ENCODE assay signal across 22 cellular contexts in genomic region chr17:8069587-8069860, GRCh38. TPM values are rescaled to one million over a fixed set of nuclear protein-coding genes. Genes with fewer than 3 reads are reported as not detected.
DNase-seq lines count a peak whose midpoint lies in the region; ATAC-seq, FAIRE-seq and TF ChIP-seq lines count a peak whose summit lies in the region.
"Had no signal": no experiment of that assay in that cellular context is flagged by ENCODE, and none has a peak within 500 bp of the region (broad histone marks: within the 10 kb centered on the region; RNA-seq: fewer than 3 reads in every experiment).

No MANE protein-coding gene starts in this region.

- H3K9me3 Mint-ChIP-seq in CD14-positive monocyte, result peaks cover 0 to 15% (median 7%) of the 10 kb centered on the region in 7 donors

- H3K27me3 Mint-ChIP-seq in CD14-positive monocyte (ENCODE audit: low read depth in 3 of 3) (peaks cover 30 to 40% (median 38%) of the 10 kb centered on the region in 3 donors), T-helper 17 cell (peaks cover 32% of the 10 kb centered on the region)

- 28% methylated on average over 3 of the region's 3 CpGs for WGBS in HepG2 (ENCODE audit: low lambda C conversion rate)
- WGBS in spleen, 5 donors, result 84 to 92% (median 89%) methylated on average over 3 of the region's 3 CpGs
- WGBS in tibial nerve, 2 donors, result 83 to 84% methylated on average over 3 of the region's 3 CpGs

- H2AFZ ChIP-seq in HepG2 (ENCODE audit: low read length), result no peak overlapping the region
- H2AFZ ChIP-seq: GM23248 had no signal

- FAIRE-seq in HepG2 (lab: Jason Lieb, UNC), result no peak
- FAIRE-seq: G401.6 had no signal

- ATAC-seq in T-helper 17 cell, result no peak
- no peak for ATAC-seq in HepG2
- ATAC-seq in foreskin keratinocyte, result no peak

- POLR2A ChIA-PET in HepG2 (lab: Yijun Ruan, JAX), result interaction anchor here (0.8 to 2.2 kb wide), 2 partner anchors 10 to 13 kb away, joined by 3 to 7 read pairs; no protein-coding TSS in a partner anchor

- CTCF ChIA-PET in HepG2 (lab: Yijun Ruan, JAX; ENCODE audit: low intra/inter-chr PET ratio, low total read pairs), result no interaction called here

- peaks cover 6 to 15% of the 10 kb centered on the region in 2 donors for H3K36me3 Mint-ChIP-seq in CD14-positive monocyte
- H3K36me3 Mint-ChIP-seq in T-helper 17 cell (ENCODE audit: low read depth), result peaks cover 6% of the 10 kb centered on the region
- H3K36me3 Mint-ChIP-seq: CD4-positive, CD25-positive, alpha-beta regulatory T cell had no signal

- in situ Hi-C loops in HepG2 (cut with HindIII; ENCODE audit: extremely low pct_ligation_motif_present, low pct_unique_long_range_greater_than_20kb), result no loop called here

- H3K79me2 ChIP-seq in HepG2 (ENCODE audit: insufficient read depth, low read length), result no peaks in the 10 kb centered on the region

- no peak for TF ChIP-seq EP300 in HepG2 (IDR thresholded peaks at IDR 0.05; ENCODE audit: low read depth in 2 of 2, low read length in 2 of 2)
- no peak for TF ChIP-seq EP300 in HepG2 (CRISPR knock-in tag; IDR thresholded peaks at IDR 0.05; ENCODE audit: borderline replicate concordance)
- no peak for TF ChIP-seq EP300 in tibial nerve (IDR thresholded peaks at IDR 0.05)

- intact Hi-C loops in CD14-positive monocyte (cut with micrococcal nuclease), result loop anchor here in 1 of 2 donors (5.0 kb wide), 1 partner anchor 33 kb away; no protein-coding TSS in a partner anchor
- intact Hi-C loops in HepG2 (cut with micrococcal nuclease; ENCODE audit: unreplicated experiment), result no loop called here
- intact Hi-C loops in spleen (cut with DNase I; ENCODE audit: low total_unique reads), result no loop called here

- BruUV-seq in HepG2 (replicated peaks; lab: Mats Ljungman, UMichigan), result no TSS peak

- H3K36me3 ChIP-seq in HepG2 (replicated peaks in 1 of 2; ENCODE audit: control insufficient read depth in 1 of 2, insufficient read depth in 2 of 2, low read length in 2 of 2) (no peaks in the 10 kb centered on the region), spleen (no peaks in the 10 kb centered on the region), tibial nerve (no peaks in the 10 kb centered on the region)
- H3K36me3 ChIP-seq: SJSA1 had no signal

- TF ChIP-seq CTCF in CD14-positive monocyte (IDR thresholded peaks at IDR 0.05), result no peak
- TF ChIP-seq CTCF in HepG2 (CRISPR knock-in tag; IDR thresholded peaks at IDR 0.05), result no peak
- no peak for TF ChIP-seq CTCF in spleen (IDR thresholded peaks at IDR 0.05 in 8 of 11, conservative IDR thresholded peaks at IDR 0.05 in 3 of 11)
- TF ChIP-seq CTCF in foreskin keratinocyte (conservative IDR thresholded peaks at IDR 0.05), result no peak
- no peak for TF ChIP-seq CTCF in tibial nerve (IDR thresholded peaks at IDR 0.05)

- peaks cover 25 to 67% of the 10 kb centered on the region in 2 experiments for H3K27me3 ChIP-seq in HepG2 (ENCODE audit: control insufficient read depth in 1 of 2, insufficient read depth in 2 of 2, low read length in 2 of 2)
- peaks cover 0 to 72% (median 41%) of the 10 kb centered on the region in 7 donors for H3K27me3 ChIP-seq in spleen (replicated peaks in 1 of 7)
- H3K27me3 ChIP-seq in foreskin keratinocyte, result peaks cover 71% of the 10 kb centered on the region
- H3K27me3 ChIP-seq in tibial nerve, result peaks cover 0 to 47% of the 10 kb centered on the region in 2 donors

- H3K4me2 ChIP-seq in HepG2 (ENCODE audit: low read depth, low read length), result no peak overlapping the region

- H3K4me1 ChIP-seq in HepG2 (ENCODE audit: insufficient read depth, low read length) (no peaks in the 10 kb centered on the region; the same call in 1 of the 2 replicates), spleen (peaks cover 7 to 41% (median 25%) of the 10 kb centered on the region in 6 donors), foreskin keratinocyte (no peaks in the 10 kb centered on the region), tibial nerve (peaks cover 0 to 27% (median 13%) of the 10 kb centered on the region in 4 donors)

- H3K4me1 Mint-ChIP-seq in CD14-positive monocyte (peaks cover 85% of the 10 kb centered on the region), T-helper 17 cell (peaks cover 21% of the 10 kb centered on the region)

- H3K27ac ChIP-seq in HepG2 (ENCODE audit: extremely low read length, insufficient read depth, low read length), result no peak overlapping the region
- peak overlapping the region in 3 of 8 donors; percentile 48 to 57 (median 56) for H3K27ac ChIP-seq in spleen
- no peak overlapping the region for H3K27ac ChIP-seq in foreskin keratinocyte
- H3K27ac ChIP-seq in tibial nerve, result peak overlapping the region in 1 of 4 donors; percentile 7
- H3K27ac ChIP-seq: GM23248, RWPE1, SJSA1 had no signal

- H3K4me3 Mint-ChIP-seq in CD14-positive monocyte (peak overlapping the region in 1 of 2 donors; percentile 72), T-helper 17 cell (no peak overlapping the region)
- H3K4me3 Mint-ChIP-seq: CD4-positive, CD25-positive, alpha-beta regulatory T cell had no signal

- H3K27ac Mint-ChIP-seq in CD14-positive monocyte, result peak overlapping the region; percentile 95 to 99 (median 96)
- H3K27ac Mint-ChIP-seq in T-helper 17 cell, result peak overlapping the region; percentile 60
- H3K27ac Mint-ChIP-seq: CD4-positive, CD25-positive, alpha-beta regulatory T cell had no signal

- H3K4me3 ChIP-seq in HepG2 (replicated peaks in 1 of 3; ENCODE audit: insufficient read depth in 1 of 3, low read depth in 2 of 3, low read length in 3 of 3) (no peak overlapping the region), spleen (no peak overlapping the region), tibial nerve (no peak overlapping the region)
- H3K4me3 ChIP-seq: GM23248, SJSA1 had no signal

- H3K9me3 ChIP-seq in T-helper 17 cell (ENCODE audit: control insufficient read depth, low read length, poor library complexity, severe bottlenecking) (no peaks in the 10 kb centered on the region), HepG2 (ENCODE audit: low read length) (no peaks in the 10 kb centered on the region), spleen (no peaks in the 10 kb centered on the region), tibial nerve (no peaks in the 10 kb centered on the region)
- H3K9me3 ChIP-seq: SJSA1 had no signal

- TF ChIP-seq RAD21 in HepG2 (CRISPR knock-in tag; IDR thresholded peaks at IDR 0.05), result no peak

- TF ChIP-seq POLR2A in HepG2 (IDR thresholded peaks at IDR 0.05; ENCODE audit: insufficient read depth in 1 of 2, low read depth in 2 of 2, low read length in 2 of 2) (0 out of 4 replicates have a peak, but pooled peaks of 1 of the 2 experiments have one; percentile 17), spleen (IDR thresholded peaks at IDR 0.05) (no peak), tibial nerve (IDR thresholded peaks at IDR 0.05) (no peak)

- H3K9ac ChIP-seq in HepG2 (ENCODE audit: insufficient read depth, low read depth, low read length), result no peak overlapping the region
- H3K9ac ChIP-seq: GM23248 had no signal

- DNase-seq in CD14-positive monocyte (ENCODE audit: low spot score) (no peak), T-helper 17 cell (no peak), HepG2 (ENCODE audit: low spot score) (no peak), spleen (peak; percentile 45), cerebellar cortex (ENCODE audit: low spot score) (no peak), foreskin keratinocyte (no peak), tibial nerve (ENCODE audit: low spot score in 2 of 2) (no peak)
- DNase-seq: ACHN; CD4-positive, CD25-positive, alpha-beta regulatory T cell; DND-41; GM23248; HCEC 1CT; Karpas-422; MM.1S; NCI-H1105; NCI-H187; NCI-H226; NCI-H526 had no signal

- H4K20me1 ChIP-seq in HepG2 (ENCODE audit: insufficient read depth, low read length), result peaks cover 24% of the 10 kb centered on the region

RNA-seq across cellular contexts. Expression of gene ALOX12B, which starts 18.0 kb away (rescaled TPM):
- polyA plus RNA-seq in CD14-positive monocyte (not detected), HepG2 (2011; rRNA removed) (0.13 TPM in 1 of 2 replicates, not detected in the other), spleen (under 1 TPM; 0.80 to 0.89 (median 0.83) TPM), foreskin keratinocyte (0.30 and 0.43 TPM in 2 replicates)
- total RNA-seq in T-helper 17 cell (not detected), HepG2 (2016; rRNA removed; fragmentation: Illumina TruSeq; extraction: Trizol) (not detected in 2 replicates), spleen (1 to 10 TPM in 2 of 7 donors, under 1 TPM in 1, not detected in 4; 0.47 to 1.3 (median 1.0) TPM), foreskin keratinocyte (0.25 and 0.31 TPM in 2 replicates), tibial nerve (not detected)
- not detected in 2 replicates for total RNA-seq in HepG2 (2016; cell fraction: cytosol; rRNA removed; fragmentation: Illumina TruSeq; extraction: Trizol; ENCODE audit: low read depth)
- not detected in 2 replicates for total RNA-seq in HepG2 (2016; cell fraction: insoluble cytoplasmic fraction; rRNA removed; fragmentation: Illumina TruSeq; extraction: Trizol)
- 0.31 TPM in 1 of 2 replicates, not detected in the other for total RNA-seq in HepG2 (2016; cell fraction: membrane; rRNA removed; fragmentation: Illumina TruSeq; extraction: Trizol)
- total RNA-seq in HepG2 (2016; cell fraction: nucleus; rRNA removed; fragmentation: Illumina TruSeq; extraction: Trizol), result not detected in 2 replicates
- polyA plus RNA-seq in HepG2 (2011; cell fraction: cytosol; rRNA removed), result 0.12 TPM in 1 of 2 replicates, not detected in the other
- not detected in 2 replicates for polyA plus RNA-seq in HepG2 (2011; cell fraction: nucleus; rRNA removed)
- 0.21 TPM in 1 of 2 replicates, not detected in the other for polyA plus RNA-seq in HepG2 (2012)
- 0.15 and 0.32 TPM in 2 replicates for polyA plus RNA-seq in HepG2 (2016; cell fraction: cytosol; fragmentation: Illumina TruSeq; extraction: Trizol; ENCODE audit: low read depth)
- polyA plus RNA-seq in HepG2 (2016; cell fraction: insoluble cytoplasmic fraction; fragmentation: Illumina TruSeq; extraction: Trizol; ENCODE audit: low read depth), result 0.26 TPM in 1 of 2 replicates, not detected in the other
- 0.18 and 0.27 TPM in 2 replicates for polyA plus RNA-seq in HepG2 (2016; cell fraction: membrane; fragmentation: Illumina TruSeq; extraction: Trizol; ENCODE audit: low read depth)
- polyA plus RNA-seq in HepG2 (2016; cell fraction: nucleus; fragmentation: Illumina TruSeq; extraction: Trizol; ENCODE audit: insufficient read depth, low read depth), result not detected in 2 replicates
- 1.8 TPM in 1 of 2 replicates, not detected in the other for polyA minus RNA-seq in HepG2 (2011; rRNA and poly(A)+ RNA removed; ENCODE audit: low replicate concordance)
- not detected in 2 replicates for polyA minus RNA-seq in HepG2 (2011; cell fraction: cytosol; rRNA and poly(A)+ RNA removed)
- polyA minus RNA-seq in HepG2 (2011; cell fraction: nucleus; rRNA and poly(A)+ RNA removed), result not detected in 2 replicates
- total RNA-seq: Calu3; CD4-positive, CD25-positive, alpha-beta regulatory T cell; GM23248; SJSA1 had no signal
- polyA plus RNA-seq: GM23248 had no signal

RNA-seq across cellular contexts. Expression of gene ALOX15B, which starts 30.7 kb away (rescaled TPM):
- polyA plus RNA-seq in CD14-positive monocyte (1 to 10 TPM; 2.0 to 2.8 TPM), HepG2 (2011; rRNA removed) (not detected in 2 replicates), spleen (1 to 10 TPM; 1.0 to 7.8 (median 2.7) TPM), foreskin keratinocyte (6.2 and 7.4 TPM in 2 replicates)
- total RNA-seq in T-helper 17 cell (not detected), HepG2 (2016; rRNA removed; fragmentation: Illumina TruSeq; extraction: Trizol) (not detected in 2 replicates), spleen (1 to 10 TPM in 5 of 7 donors, under 1 TPM in 2; 0.13 to 6.2 (median 2.8) TPM), foreskin keratinocyte (6.5 and 6.9 TPM in 2 replicates), tibial nerve (10 to 100 TPM in 2 of 4 donors, 1 to 10 TPM in 2; 3.8 to 22.8 (median 9.3) TPM)
- not detected in 2 replicates for total RNA-seq in HepG2 (2016; cell fraction: cytosol; rRNA removed; fragmentation: Illumina TruSeq; extraction: Trizol; ENCODE audit: low read depth)
- not detected in 2 replicates for total RNA-seq in HepG2 (2016; cell fraction: insoluble cytoplasmic fraction; rRNA removed; fragmentation: Illumina TruSeq; extraction: Trizol)
- total RNA-seq in HepG2 (2016; cell fraction: membrane; rRNA removed; fragmentation: Illumina TruSeq; extraction: Trizol), result not detected in 2 replicates
- not detected in 2 replicates for total RNA-seq in HepG2 (2016; cell fraction: nucleus; rRNA removed; fragmentation: Illumina TruSeq; extraction: Trizol)
- not detected in 2 replicates for polyA plus RNA-seq in HepG2 (2011; cell fraction: cytosol; rRNA removed)
- not detected in 2 replicates for polyA plus RNA-seq in HepG2 (2011; cell fraction: nucleus; rRNA removed)
- not detected in 2 replicates for polyA plus RNA-seq in HepG2 (2012)
- polyA plus RNA-seq in HepG2 (2016; cell fraction: cytosol; fragmentation: Illumina TruSeq; extraction: Trizol; ENCODE audit: low read depth), result not detected in 2 replicates
- not detected in 2 replicates for polyA plus RNA-seq in HepG2 (2016; cell fraction: insoluble cytoplasmic fraction; fragmentation: Illumina TruSeq; extraction: Trizol; ENCODE audit: low read depth)
- polyA plus RNA-seq in HepG2 (2016; cell fraction: membrane; fragmentation: Illumina TruSeq; extraction: Trizol; ENCODE audit: low read depth), result not detected in 2 replicates
- not detected in 2 replicates for polyA plus RNA-seq in HepG2 (2016; cell fraction: nucleus; fragmentation: Illumina TruSeq; extraction: Trizol; ENCODE audit: insufficient read depth, low read depth)
- 0.05 TPM in 1 of 2 replicates, not detected in the other for polyA minus RNA-seq in HepG2 (2011; rRNA and poly(A)+ RNA removed; ENCODE audit: low replicate concordance)
- not detected in 2 replicates for polyA minus RNA-seq in HepG2 (2011; cell fraction: cytosol; rRNA and poly(A)+ RNA removed)
- not detected in 2 replicates for polyA minus RNA-seq in HepG2 (2011; cell fraction: nucleus; rRNA and poly(A)+ RNA removed)
- total RNA-seq: Calu3; CD4-positive, CD25-positive, alpha-beta regulatory T cell; GM23248; SJSA1 had no signal
- polyA plus RNA-seq: CD4-positive, CD25-positive, alpha-beta regulatory T cell; GM23248 had no signal

RNA-seq across cellular contexts. Expression of gene ALOXE3, which starts 48.8 kb away (rescaled TPM):
- polyA plus RNA-seq in CD14-positive monocyte, result not detected
- total RNA-seq in T-helper 17 cell, result not detected
- total RNA-seq in HepG2 (2016; rRNA removed; fragmentation: Illumina TruSeq; extraction: Trizol), result not detected in 2 replicates
- not detected in 2 replicates for total RNA-seq in HepG2 (2016; cell fraction: cytosol; rRNA removed; fragmentation: Illumina TruSeq; extraction: Trizol; ENCODE audit: low read depth)
- 0.02 TPM in 1 of 2 replicates, not detected in the other for total RNA-seq in HepG2 (2016; cell fraction: insoluble cytoplasmic fraction; rRNA removed; fragmentation: Illumina TruSeq; extraction: Trizol)
- not detected in 2 replicates for total RNA-seq in HepG2 (2016; cell fraction: membrane; rRNA removed; fragmentation: Illumina TruSeq; extraction: Trizol)
- total RNA-seq in HepG2 (2016; cell fraction: nucleus; rRNA removed; fragmentation: Illumina TruSeq; extraction: Trizol), result not detected in 2 replicates
- 0.07 TPM in 1 of 2 replicates, not detected in the other for polyA plus RNA-seq in HepG2 (2011; rRNA removed)
- 0.03 TPM in 1 of 2 replicates, not detected in the other for polyA plus RNA-seq in HepG2 (2011; cell fraction: cytosol; rRNA removed)
- 0.14 and 0.18 TPM in 2 replicates for polyA plus RNA-seq in HepG2 (2011; cell fraction: nucleus; rRNA removed)
- 0.08 TPM in 1 of 2 replicates, not detected in the other for polyA plus RNA-seq in HepG2 (2012)
- not detected in 2 replicates for polyA plus RNA-seq in HepG2 (2016; cell fraction: cytosol; fragmentation: Illumina TruSeq; extraction: Trizol; ENCODE audit: low read depth)
- not detected in 2 replicates for polyA plus RNA-seq in HepG2 (2016; cell fraction: insoluble cytoplasmic fraction; fragmentation: Illumina TruSeq; extraction: Trizol; ENCODE audit: low read depth)
- not detected in 2 replicates for polyA plus RNA-seq in HepG2 (2016; cell fraction: membrane; fragmentation: Illumina TruSeq; extraction: Trizol; ENCODE audit: low read depth)
- polyA plus RNA-seq in HepG2 (2016; cell fraction: nucleus; fragmentation: Illumina TruSeq; extraction: Trizol; ENCODE audit: insufficient read depth, low read depth), result not detected in 2 replicates
- 0.63 TPM in 1 of 2 replicates, not detected in the other for polyA minus RNA-seq in HepG2 (2011; rRNA and poly(A)+ RNA removed; ENCODE audit: low replicate concordance)
- not detected in 2 replicates for polyA minus RNA-seq in HepG2 (2011; cell fraction: cytosol; rRNA and poly(A)+ RNA removed)
- polyA minus RNA-seq in HepG2 (2011; cell fraction: nucleus; rRNA and poly(A)+ RNA removed), result not detected in 2 replicates
- total RNA-seq in spleen, result not detected
- polyA plus RNA-seq in spleen, result under 1 TPM in 1 of 3 donors, not detected in 2; 0.03 TPM
- total RNA-seq in foreskin keratinocyte, result 2.4 and 4.7 TPM in 2 replicates
- polyA plus RNA-seq in foreskin keratinocyte, result 4.0 and 8.4 TPM in 2 replicates
- not detected for total RNA-seq in tibial nerve
- total RNA-seq: Calu3, SJSA1 had no signal

RNA-seq across cellular contexts. Expression of gene HES7, which starts 54.4 kb away (rescaled TPM):
- polyA plus RNA-seq in CD14-positive monocyte (not detected), HepG2 (2011; rRNA removed) (not detected in 2 replicates), spleen (under 1 TPM; 0.04 to 0.53 (median 0.32) TPM), foreskin keratinocyte (2.6 and 2.8 TPM in 2 replicates)
- total RNA-seq in T-helper 17 cell (not detected), HepG2 (2016; rRNA removed; fragmentation: Illumina TruSeq; extraction: Trizol) (not detected in 2 replicates), spleen (under 1 TPM in 2 of 7 donors, not detected in 5; 0.41 to 0.67 TPM), foreskin keratinocyte (1.0 and 1.1 TPM in 2 replicates), tibial nerve (1 to 10 TPM in 1 of 4 donors, not detected in 3; 2.1 TPM)
- total RNA-seq in HepG2 (2016; cell fraction: cytosol; rRNA removed; fragmentation: Illumina TruSeq; extraction: Trizol; ENCODE audit: low read depth), result not detected in 2 replicates
- not detected in 2 replicates for total RNA-seq in HepG2 (2016; cell fraction: insoluble cytoplasmic fraction; rRNA removed; fragmentation: Illumina TruSeq; extraction: Trizol)
- not detected in 2 replicates for total RNA-seq in HepG2 (2016; cell fraction: membrane; rRNA removed; fragmentation: Illumina TruSeq; extraction: Trizol)
- not detected in 2 replicates for total RNA-seq in HepG2 (2016; cell fraction: nucleus; rRNA removed; fragmentation: Illumina TruSeq; extraction: Trizol)
- not detected in 2 replicates for polyA plus RNA-seq in HepG2 (2011; cell fraction: cytosol; rRNA removed)
- polyA plus RNA-seq in HepG2 (2011; cell fraction: nucleus; rRNA removed), result 0.42 and 0.50 TPM in 2 replicates
- polyA plus RNA-seq in HepG2 (2012), result 0.11 TPM in 1 of 2 replicates, not detected in the other
- not detected in 2 replicates for polyA plus RNA-seq in HepG2 (2016; cell fraction: cytosol; fragmentation: Illumina TruSeq; extraction: Trizol; ENCODE audit: low read depth)
- not detected in 2 replicates for polyA plus RNA-seq in HepG2 (2016; cell fraction: insoluble cytoplasmic fraction; fragmentation: Illumina TruSeq; extraction: Trizol; ENCODE audit: low read depth)
- not detected in 2 replicates for polyA plus RNA-seq in HepG2 (2016; cell fraction: membrane; fragmentation: Illumina TruSeq; extraction: Trizol; ENCODE audit: low read depth)
- not detected in 2 replicates for polyA plus RNA-seq in HepG2 (2016; cell fraction: nucleus; fragmentation: Illumina TruSeq; extraction: Trizol; ENCODE audit: insufficient read depth, low read depth)
- polyA minus RNA-seq in HepG2 (2011; rRNA and poly(A)+ RNA removed; ENCODE audit: low replicate concordance), result 3.9 TPM in 1 of 2 replicates, not detected in the other
- not detected in 2 replicates for polyA minus RNA-seq in HepG2 (2011; cell fraction: cytosol; rRNA and poly(A)+ RNA removed)
- not detected in 2 replicates for polyA minus RNA-seq in HepG2 (2011; cell fraction: nucleus; rRNA and poly(A)+ RNA removed)
- total RNA-seq: CD4-positive, CD25-positive, alpha-beta regulatory T cell; GM23248; SJSA1 had no signal
- polyA plus RNA-seq: CD4-positive, CD25-positive, alpha-beta regulatory T cell; GM23248 had no signal
